In the genomic region with DNA sequence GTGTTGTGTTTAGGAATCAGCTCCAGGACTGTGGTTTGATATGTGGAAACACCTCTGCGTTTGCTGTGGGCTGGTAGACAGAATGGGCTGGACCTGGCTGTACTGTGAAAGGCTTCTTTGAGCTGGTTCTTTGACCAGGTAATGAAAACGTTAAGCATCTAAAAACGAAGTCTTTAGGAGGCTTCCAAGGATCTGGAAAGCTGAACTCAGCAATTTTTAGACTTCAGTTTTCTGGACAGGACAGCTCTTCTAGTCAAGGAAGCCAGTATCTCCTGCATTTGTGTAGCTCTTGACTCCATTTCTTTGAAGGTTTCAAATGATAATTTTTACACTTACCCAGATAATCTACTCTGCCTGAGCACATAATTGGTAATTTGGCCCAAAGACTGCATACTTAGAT, we compare ENCODE assay signal across 18 cellular contexts. TPM values are rescaled to one million over a fixed set of nuclear protein-coding genes. Genes with fewer than 3 reads are reported as not detected.
DNase-seq lines count a peak whose midpoint lies in the region; ATAC-seq, FAIRE-seq and TF ChIP-seq lines count a peak whose summit lies in the region.
"Had no signal": no experiment of that assay in that cellular context is flagged by ENCODE, and none has a peak within 500 bp of the region (broad histone marks: within the 10 kb centered on the region; RNA-seq: fewer than 3 reads in every experiment).

No MANE protein-coding gene starts in this region.

- no peaks in the 10 kb centered on the region for H3K9me1 ChIP-seq in endothelial cell of umbilical vein (replicated peaks; ENCODE audit: control insufficient read depth, extremely low read depth, insufficient read depth, low read length)

- TF ChIP-seq POLR2A in A549 (IDR thresholded peaks at IDR 0.05; ENCODE audit: low read length): no peak
- no peak for TF ChIP-seq POLR2A in endothelial cell of umbilical vein (IDR thresholded peaks at IDR 0.05; ENCODE audit: low read depth, low read length)
- no peak for TF ChIP-seq POLR2A in H54 (IDR thresholded peaks at IDR 0.05; ENCODE audit: low read depth, low read length)

- TF ChIP-seq RAD21 in A549 (conservative IDR thresholded peaks at IDR 0.05 in 1 of 2, IDR thresholded peaks at IDR 0.05 in 1 of 2): no peak

- no peak for DNase-seq in A549 (ENCODE audit: low read depth in 1 of 2, low spot score in 1 of 2)
- DNase-seq in endothelial cell of umbilical vein (ENCODE audit: low read depth, low spot score): no peak
- no peak for DNase-seq in D721Med (ENCODE audit: insufficient read length, low spot score)
- DNase-seq in left colon: no peak
- DNase-seq in H54 (ENCODE audit: insufficient read length, low spot score): no peak
- DNase-seq: DMS53, EL, GF-D8, MM.1S, NCI-H1092, NCI-H1436, NCI-H1930, NCI-H510A treated with DMSO at 0.1 percent for 48 hours, NCI-H774, T-cell had no signal

- dilution Hi-C loops in endothelial cell of umbilical vein (cut with MboI; ENCODE audit: extremely low pct_ligation_motif_present, low sequenced_read_pairs): loop anchor here (25.0 kb wide), 1 partner anchor 100 kb away; no protein-coding TSS in a partner anchor

- no peak for TF ChIP-seq CTCF in A549 (IDR thresholded peaks at IDR 0.05)
- TF ChIP-seq CTCF in Loucy (conservative IDR thresholded peaks at IDR 0.05; ENCODE audit: low read length): no peak
- no peak for TF ChIP-seq CTCF in endothelial cell of umbilical vein (IDR thresholded peaks at IDR 0.05; ENCODE audit: extremely low read depth in 1 of 2, insufficient read depth in 1 of 2, low read depth in 1 of 2, low read length in 2 of 2)
- TF ChIP-seq CTCF in D721Med (IDR thresholded peaks at IDR 0.05; ENCODE audit: insufficient read depth, missing control alignments): no peak

- peaks cover 0 to 64% (median 9%) of the 10 kb centered on the region in 11 experiments; a peak in 11 of 22 replicates for H4K20me1 ChIP-seq in BLaER1 treated with 17β-estradiol and CSF1 and Interleukin-3, amounts not matched to agents 10 nM and 100 nM
- H4K20me1 ChIP-seq in Loucy (ENCODE audit: insufficient read depth, low read length, poor library complexity, severe bottlenecking) (peaks cover 18% of the 10 kb centered on the region), endothelial cell of umbilical vein (replicated peaks; ENCODE audit: control insufficient read depth, extremely low read depth, insufficient read depth, low read length) (no peaks in the 10 kb centered on the region)

- H3K27ac ChIP-seq in A549 (no peak overlapping the region), endothelial cell of umbilical vein (ENCODE audit: insufficient read depth, low read depth, low read length) (no peak overlapping the region)
- peak overlapping the region in 10 of 11 experiments; percentile 11 to 86 (median 78); a peak in 18 of 22 replicates for H3K27ac ChIP-seq in BLaER1 treated with 17β-estradiol and CSF1 and Interleukin-3, amounts not matched to agents 10 nM and 100 nM

- H3K9me2 ChIP-seq in Loucy (replicated peaks; ENCODE audit: low read depth, low read length): no peaks in the 10 kb centered on the region

- intact Hi-C loops in endothelial cell of umbilical vein (cut with micrococcal nuclease) (no loop called here), left colon (cut with DNase I, micrococcal nuclease) (no loop called here)

- no peaks in the 10 kb centered on the region; the same call in none of the 2 replicates for H3F3A ChIP-seq in Loucy (ENCODE audit: low read depth)

- H3K36me3 ChIP-seq in BLaER1 treated with 17β-estradiol and CSF1 and Interleukin-3, amounts not matched to agents 10 nM and 100 nM: peaks cover 3 to 31% (median 17%) of the 10 kb centered on the region in 11 experiments; a peak in 21 of 22 replicates
- peaks cover 7% of the 10 kb centered on the region; the same call in 1 of the 2 replicates for H3K36me3 ChIP-seq in Loucy (ENCODE audit: insufficient read depth, low read length)
- no peaks in the 10 kb centered on the region for H3K36me3 ChIP-seq in endothelial cell of umbilical vein (ENCODE audit: control insufficient read depth in 2 of 2, extremely low read depth in 1 of 2, insufficient read depth in 2 of 2, low read length in 2 of 2)

- POLR2A ChIA-PET in A549 (lab: Yijun Ruan, JAX) (no interaction called here), endothelial cell of umbilical vein (lab: Charles Lee) (no interaction called here)

- peak overlapping the region in 9 of 11 experiments; percentile 2 to 69 (median 53); a peak in 12 of 22 replicates for H3K9ac ChIP-seq in BLaER1 treated with 17β-estradiol and CSF1 and Interleukin-3, amounts not matched to agents 10 nM and 100 nM
- no peak overlapping the region for H3K9ac ChIP-seq in Loucy (ENCODE audit: low read depth, low read length, poor library complexity, severe bottlenecking)
- no peak overlapping the region for H3K9ac ChIP-seq in endothelial cell of umbilical vein (replicated peaks; ENCODE audit: extremely low read depth, insufficient read depth, low read length)

- FAIRE-seq in A549 (lab: Jason Lieb, UNC) (no peak), endothelial cell of umbilical vein (lab: Jason Lieb, UNC) (peak; percentile 57), D721Med (lab: Jason Lieb, UNC) (no peak), H54 (lab: Jason Lieb, UNC) (no peak)

- H3K4me2 ChIP-seq in A549 (no peak overlapping the region), Loucy (ENCODE audit: low read depth, low read length, poor library complexity, severe bottlenecking) (peak overlapping the region; percentile 85), endothelial cell of umbilical vein (ENCODE audit: insufficient read depth, low read length) (no peak overlapping the region)
- H3K4me2 ChIP-seq in BLaER1 treated with 17β-estradiol and CSF1 and Interleukin-3, amounts not matched to agents 10 nM and 100 nM: peak overlapping the region; percentile 79 to 97 (median 90)

- WGBS in A549 (ENCODE audit: missing lambda C conversion rate): 90% methylated on average over 3 of the region's 3 CpGs

- H3K4me3 ChIP-seq in A549 (no peak overlapping the region), Loucy (ENCODE audit: low read length, poor library complexity, severe bottlenecking) (no peak overlapping the region), endothelial cell of umbilical vein (replicated peaks in 1 of 3; ENCODE audit: insufficient read depth in 1 of 3, low read depth in 1 of 3, low read length in 3 of 3) (no peak overlapping the region)
- peak overlapping the region in 7 of 10 experiments; percentile 26 to 58 (median 44); a peak in 5 of 20 replicates for H3K4me3 ChIP-seq in BLaER1 treated with 17β-estradiol and CSF1 and Interleukin-3, amounts not matched to agents 10 nM and 100 nM

- TF ChIP-seq EP300 in A549 (IDR thresholded peaks at IDR 0.05): no peak

- H3K79me2 ChIP-seq in Loucy (ENCODE audit: insufficient read depth, low read length) (peaks cover 98% of the 10 kb centered on the region), endothelial cell of umbilical vein (ENCODE audit: control insufficient read depth, insufficient read depth, low read length) (peaks cover 96% of the 10 kb centered on the region)

- H3K27me3 ChIP-seq in BLaER1 treated with 17β-estradiol and CSF1 and Interleukin-3, amounts not matched to agents 10 nM and 100 nM: no peaks in the 10 kb centered on the region
- H3K27me3 ChIP-seq in Loucy (ENCODE audit: insufficient read depth, low read length, poor library complexity, severe bottlenecking) (no peaks in the 10 kb centered on the region), endothelial cell of umbilical vein (ENCODE audit: control insufficient read depth in 2 of 2, insufficient read depth in 2 of 2, low read length in 2 of 2) (no peaks in the 10 kb centered on the region)

- peaks cover 8% of the 10 kb centered on the region for H3K9me3 ChIP-seq in A549
- peaks cover 11 to 25% (median 20%) of the 10 kb centered on the region in 11 experiments for H3K9me3 ChIP-seq in BLaER1 treated with 17β-estradiol and CSF1 and Interleukin-3, amounts not matched to agents 10 nM and 100 nM (replicated peaks in 1 of 11)
- peaks cover 12% of the 10 kb centered on the region; the same call in 1 of the 2 replicates for H3K9me3 ChIP-seq in Loucy (ENCODE audit: insufficient read depth, low read depth, low read length)
- H3K9me3 ChIP-seq in endothelial cell of umbilical vein (replicated peaks; ENCODE audit: control insufficient read depth, insufficient read depth, low read length): no peaks in the 10 kb centered on the region

- H3K4me1 ChIP-seq in A549: no peaks in the 10 kb centered on the region
- peaks cover 66 to 94% (median 79%) of the 10 kb centered on the region in 10 experiments for H3K4me1 ChIP-seq in BLaER1 treated with 17β-estradiol and CSF1 and Interleukin-3, amounts not matched to agents 10 nM and 100 nM
- peaks cover 45% of the 10 kb centered on the region for H3K4me1 ChIP-seq in Loucy (ENCODE audit: insufficient read depth, low read length, poor library complexity, severe bottlenecking)
- peaks cover 10% of the 10 kb centered on the region for H3K4me1 ChIP-seq in endothelial cell of umbilical vein (ENCODE audit: control insufficient read depth, extremely low read depth, insufficient read depth, low read length)

- BruUV-seq in endothelial cell of umbilical vein (replicated peaks; lab: Mats Ljungman, UMichigan): no TSS peak

- CTCF ChIA-PET in A549 (lab: Yijun Ruan, JAX): interaction anchor here (0.6 to 4.2 kb wide), 8 partner anchors 9 to 441 kb away, joined by 3 to 18 read pairs (median 4); a partner anchor contains a TSS
- CTCF ChIA-PET in endothelial cell of umbilical vein (lab: Charles Lee): interaction anchor here (1.0 to 3.2 kb wide), 4 partner anchors 13 to 86 kb away, joined by 3 to 11 read pairs (median 7); a partner anchor contains a TSS

- H2AFZ ChIP-seq in Loucy (ENCODE audit: low read length): no peak overlapping the region
- no peak overlapping the region for H2AFZ ChIP-seq in endothelial cell of umbilical vein (ENCODE audit: low read depth, low read length)

- ATAC-seq in A549: no peak
- no peak for ATAC-seq in left colon
- ATAC-seq: Panc1, T-cell had no signal

RNA-seq across cellular contexts. Expression of a gene that starts 25.5 kb away (rescaled TPM):
- 30.3 and 34.3 TPM in 2 replicates for polyA plus RNA-seq in A549 (2011; rRNA removed)
- 24.5 and 27.8 TPM in 2 replicates for polyA plus RNA-seq in A549 (2012; cell fraction: cytosol; rRNA removed)
- 18.1 and 31.9 TPM in 2 replicates for polyA plus RNA-seq in A549 (2012; cell fraction: nucleus; rRNA removed)
- polyA plus RNA-seq in A549 (2017; fragmentation: RNase III; extraction: RNeasy Plus Mini Kit Qiagen cat#74134 plus additional on column Dnase treatment): 39.6 to 41.9 TPM (median 40.0 TPM) in 3 replicates
- 16.5 and 19.1 TPM in 2 replicates for polyA minus RNA-seq in A549 (2011; rRNA and poly(A)+ RNA removed)
- total RNA-seq in endothelial cell of umbilical vein: 45.1 and 45.5 TPM in 2 replicates
- 22.3 and 30.9 TPM in 2 replicates for polyA plus RNA-seq in endothelial cell of umbilical vein
- 20.1 and 24.3 TPM in 2 replicates for polyA plus RNA-seq in endothelial cell of umbilical vein (2011; cell fraction: cytosol; rRNA removed)
- polyA plus RNA-seq in endothelial cell of umbilical vein (2011; cell fraction: nucleus; rRNA removed): 19.2 and 23.8 TPM in 2 replicates
- polyA plus RNA-seq in endothelial cell of umbilical vein (2012): 40.0 and 56.7 TPM in 2 replicates
- 23.7 and 27.3 TPM in 2 replicates for polyA minus RNA-seq in endothelial cell of umbilical vein
- 13.8 TPM for polyA minus RNA-seq in endothelial cell of umbilical vein (2011; cell fraction: cytosol; rRNA and poly(A)+ RNA removed)
- polyA minus RNA-seq in endothelial cell of umbilical vein (2011; cell fraction: nucleus; rRNA and poly(A)+ RNA removed): 9.2 and 12.0 TPM in 2 replicates
- 10 to 100 TPM; 44.7 to 45.9 TPM for total RNA-seq in left colon

RNA-seq across cellular contexts. Expression of a gene that starts 55.7 kb away (rescaled TPM):
- polyA plus RNA-seq in A549 (2011; rRNA removed) (23.7 and 37.4 TPM in 2 replicates), A549 (2017; fragmentation: RNase III; extraction: RNeasy Plus Mini Kit Qiagen cat#74134 plus additional on column Dnase treatment) (28.2 to 37.0 TPM (median 28.4 TPM) in 3 replicates), endothelial cell of umbilical vein (2.7 and 3.6 TPM in 2 replicates)
- polyA plus RNA-seq in A549 (2012; cell fraction: cytosol; rRNA removed): 10.7 and 12.8 TPM in 2 replicates
- polyA plus RNA-seq in A549 (2012; cell fraction: nucleus; rRNA removed): 3.9 and 6.6 TPM in 2 replicates
- polyA minus RNA-seq in A549 (2011; rRNA and poly(A)+ RNA removed): 9.0 and 10.3 TPM in 2 replicates
- total RNA-seq in endothelial cell of umbilical vein (15.4 and 16.2 TPM in 2 replicates), left colon (1 to 10 TPM; 2.6 to 7.8 TPM)
- 6.7 and 7.0 TPM in 2 replicates for polyA plus RNA-seq in endothelial cell of umbilical vein (2011; cell fraction: cytosol; rRNA removed)
- polyA plus RNA-seq in endothelial cell of umbilical vein (2011; cell fraction: nucleus; rRNA removed): 5.0 and 6.0 TPM in 2 replicates
- polyA plus RNA-seq in endothelial cell of umbilical vein (2012): 12.0 and 18.6 TPM in 2 replicates
- 2.0 and 2.3 TPM in 2 replicates for polyA minus RNA-seq in endothelial cell of umbilical vein
- 13.4 TPM for polyA minus RNA-seq in endothelial cell of umbilical vein (2011; cell fraction: cytosol; rRNA and poly(A)+ RNA removed)
- polyA minus RNA-seq in endothelial cell of umbilical vein (2011; cell fraction: nucleus; rRNA and poly(A)+ RNA removed): 2.4 and 3.9 TPM in 2 replicates

Comparison
In these comparisons a context has a peak if more than half of its experiments do, and no peak if none do; other contexts are left out.
1. H3K27ac ChIP-seq: peak in BLaER1 treated with 17β-estradiol and CSF1 and Interleukin-3, amounts not matched to agents 10 nM and 100 nM (10 of 11); none in A549 (0 of 2) and endothelial cell of umbilical vein (single experiment).
2. H3K4me2 ChIP-seq: peak in BLaER1 treated with 17β-estradiol and CSF1 and Interleukin-3, amounts not matched to agents 10 nM and 100 nM (11 of 11) and Loucy (single experiment); none in A549 (single experiment) and endothelial cell of umbilical vein (single experiment).
3. H3K4me3 ChIP-seq: peak in BLaER1 treated with 17β-estradiol and CSF1 and Interleukin-3, amounts not matched to agents 10 nM and 100 nM (7 of 10); none in A549 (single experiment), Loucy (single experiment) and endothelial cell of umbilical vein (0 of 3).
4. H3K9ac ChIP-seq: peak in BLaER1 treated with 17β-estradiol and CSF1 and Interleukin-3, amounts not matched to agents 10 nM and 100 nM (9 of 11); none in Loucy (single experiment) and endothelial cell of umbilical vein (single experiment).